In genomic region chr5:35938518-35939227, GRCh38 we compare ENCODE assay signal across 9 cellular contexts. TPM values are rescaled to one million over a fixed set of nuclear protein-coding genes. Genes with fewer than 3 reads are reported as not detected.
A peak's percentile ranks its signal among the peaks of the same experiment; 100 is the strongest.
DNase-seq lines count a peak whose midpoint lies in the region; ATAC-seq and TF ChIP-seq lines count a peak whose summit lies in the region.
"Had no signal": no experiment of that assay in that cellular context is flagged by ENCODE, and none has a peak within 500 bp of the region (broad histone marks: within the 10 kb centered on the region; RNA-seq: fewer than 3 reads in every experiment).

Gene CAPSL, minus strand, starts transcription at chr5:35938622. Its CDS starts 17,502 bp downstream, at chr5:35921120.

- no peak for TF ChIP-seq RAD21 in SK-N-SH (IDR thresholded peaks at IDR 0.05; ENCODE audit: low read length)

- ATAC-seq in activated CD8-positive, alpha-beta T cell treated with anti-CD3 and anti-CD28 coated beads, Interleukin-2, amount 10 ng/mL, durations not matched to agents 7 days and 5 days = no peak
- ATAC-seq: A549 had no signal

- H3K9ac ChIP-seq in SK-N-SH = no peak within 1 kb of the TSS

- H3F3A ChIP-seq in SK-N-SH (replicated peaks; ENCODE audit: insufficient read depth) = no peaks in the 10 kb centered on the region

- no peaks in the 10 kb centered on the region for H3K9me3 ChIP-seq in SK-N-SH
- H3K9me3 ChIP-seq: A549 had no signal

- no peaks in the 10 kb centered on the region for H3K36me3 ChIP-seq in SK-N-SH (replicated peaks in 1 of 2; ENCODE audit: control insufficient read depth in 1 of 2, insufficient read depth in 2 of 2, low read length in 1 of 2)

- peaks cover 12% of the 10 kb centered on the region for H3K27me3 ChIP-seq in SK-N-SH (ENCODE audit: insufficient read depth)

- H3K4me3 Mint-ChIP-seq in activated CD8-positive, alpha-beta T cell treated with anti-CD3 and anti-CD28 coated beads, Interleukin-2, amount 10 ng/mL, durations not matched to agents 7 days and 5 days = no peak within 1 kb of the TSS

- no peak within 1 kb of the TSS for H3K4me3 ChIP-seq in SK-N-SH (ENCODE audit: low read depth in 2 of 2, low read length in 1 of 2)
- H3K4me3 ChIP-seq: A549 had no signal

- H3K27ac ChIP-seq in SK-N-SH (ENCODE audit: low read depth in 2 of 2, low read length in 1 of 2) = no peak within 1 kb of the TSS
- H3K27ac ChIP-seq: A549 had no signal

- DNase-seq in NCI-H2081 (lab: John Stamatoyannopoulos, UW) (peak; percentile 27 to 69), NCI-H2081 treated with DMSO at 0.1 percent for 48 hours (lab: John Stamatoyannopoulos, UW) (no peak), SK-N-SH (peak; percentile 24), hypothalamus (lab: John Stamatoyannopoulos, UW) (peak in 26 of 51 donors; percentile 4 to 67 (median 28)), superior temporal gyrus (ENCODE audit: extremely low spot score) (peak; percentile 33), NK-92 (lab: John Stamatoyannopoulos, UW; ENCODE audit: unreplicated experiment) (no peak), 8988T (no peak)
- no peak for DNase-seq in activated CD8-positive, alpha-beta T cell treated with anti-CD3 and anti-CD28 coated beads, Interleukin-2, amount 10 ng/mL, durations not matched to agents 7 days and 5 days

- H3K9me2 ChIP-seq in SK-N-SH = no peaks in the 10 kb centered on the region

- no peak for TF ChIP-seq CTCF in SK-N-SH (IDR thresholded peaks at IDR 0.05)

- no peaks in the 10 kb centered on the region for H4K20me1 ChIP-seq in SK-N-SH (ENCODE audit: insufficient read depth)

- POLR2A ChIA-PET in SK-N-SH (lab: Yijun Ruan, JAX) = no interaction called here
- POLR2A ChIA-PET in activated CD8-positive, alpha-beta T cell treated with anti-CD3 and anti-CD28 coated beads, Interleukin-2, amount 10 ng/mL, durations not matched to agents 7 days and 5 days (lab: Charles Lee) = no interaction called here

- H3K79me2 ChIP-seq in SK-N-SH (ENCODE audit: insufficient read depth) = no peaks in the 10 kb centered on the region

- TF ChIP-seq EP300 in SK-N-SH (IDR thresholded peaks at IDR 0.05; ENCODE audit: borderline replicate concordance in 1 of 2, low read depth in 1 of 2, low read length in 1 of 2) = no peak

- H3K4me2 ChIP-seq in SK-N-SH = no peak within 1 kb of the TSS
- H3K4me2 ChIP-seq: A549 had no signal

- H3K27me3 Mint-ChIP-seq in activated CD8-positive, alpha-beta T cell treated with anti-CD3 and anti-CD28 coated beads, Interleukin-2, amount 10 ng/mL, durations not matched to agents 7 days and 5 days (ENCODE audit: low read depth) = peaks cover 17% of the 10 kb centered on the region

- CTCF ChIA-PET in SK-N-SH (lab: Yijun Ruan, JAX) = interaction anchor here (0.6 to 2.9 kb wide), 3 partner anchors 12 to 541 kb away, joined by 3 to 8 read pairs (median 7); no protein-coding TSS in a partner anchor
- CTCF ChIA-PET in activated CD8-positive, alpha-beta T cell treated with anti-CD3 and anti-CD28 coated beads, Interleukin-2, amount 10 ng/mL, durations not matched to agents 7 days and 5 days (lab: Charles Lee) = interaction anchor here (1.3 to 1.8 kb wide), 2 partner anchors 8 to 11 kb away, joined by 6 read pairs; no protein-coding TSS in a partner anchor

- no peaks in the 10 kb centered on the region for H3K36me3 Mint-ChIP-seq in activated CD8-positive, alpha-beta T cell treated with anti-CD3 and anti-CD28 coated beads, Interleukin-2, amount 10 ng/mL, durations not matched to agents 7 days and 5 days (ENCODE audit: low read depth)

- no peak within 1 kb of the TSS for H2AFZ ChIP-seq in SK-N-SH (ENCODE audit: low read depth)

- H3K4me1 ChIP-seq in SK-N-SH (ENCODE audit: control insufficient read depth in 1 of 2, insufficient read depth in 2 of 2, low read depth in 1 of 2, low read length in 1 of 2) = no peaks in the 10 kb centered on the region
- H3K4me1 ChIP-seq: A549 had no signal

- no peaks in the 10 kb centered on the region for H3K9me3 Mint-ChIP-seq in activated CD8-positive, alpha-beta T cell treated with anti-CD3 and anti-CD28 coated beads, Interleukin-2, amount 10 ng/mL, durations not matched to agents 7 days and 5 days (ENCODE audit: insufficient read depth)

- 22% methylated on average over 2 of the region's 2 CpGs for WGBS in SK-N-SH (ENCODE audit: low lambda C conversion rate)

- no peak within 1 kb of the TSS for H3K27ac Mint-ChIP-seq in activated CD8-positive, alpha-beta T cell treated with anti-CD3 and anti-CD28 coated beads, Interleukin-2, amount 10 ng/mL, durations not matched to agents 7 days and 5 days

- no peaks in the 10 kb centered on the region for H3K4me1 Mint-ChIP-seq in activated CD8-positive, alpha-beta T cell treated with anti-CD3 and anti-CD28 coated beads, Interleukin-2, amount 10 ng/mL, durations not matched to agents 7 days and 5 days (ENCODE audit: low read depth)

TF ChIP-seq in SK-N-SH, 30 proteins besides CTCF, POLR2A, EP300 and RAD21:
- TF ChIP-seq MEF2A (IDR thresholded peaks at IDR 0.05; ENCODE audit: borderline replicate concordance, low read depth) (no peak), CHD2 (IDR thresholded peaks at IDR 0.05; ENCODE audit: low read length, partially characterized antibody) (no peak), RFX5 (IDR thresholded peaks at IDR 0.05; ENCODE audit: low read length) (peak; percentile 68), PBX3 (IDR thresholded peaks at IDR 0.05) (peak; percentile 71), SMC3 (IDR thresholded peaks at IDR 0.05; ENCODE audit: low read depth, low read length) (no peak), FOXJ3 (CRISPR knock-in tag; IDR thresholded peaks at IDR 0.05) (no peak), GABPA (IDR thresholded peaks at IDR 0.05; ENCODE audit: low read depth) (no peak), SIN3A (IDR thresholded peaks at IDR 0.05; ENCODE audit: borderline replicate concordance, low read depth, low read length) (no peak)

RNA-seq across cellular contexts. Expression of gene CAPSL, which starts in this region (rescaled TPM):
- polyA plus RNA-seq in SK-N-SH (2012; rRNA removed) = 0.23 and 0.31 TPM in 2 replicates
- 0.50 and 0.57 TPM in 2 replicates for polyA plus RNA-seq in SK-N-SH (2012; cell fraction: cytosol; rRNA removed)
- 0.13 and 0.23 TPM in 2 replicates for polyA plus RNA-seq in SK-N-SH (2012; cell fraction: nucleus; rRNA removed)
- not detected for total RNA-seq in activated CD8-positive, alpha-beta T cell treated with anti-CD3 and anti-CD28 coated beads, Interleukin-2, amount 10 ng/mL, durations not matched to agents 7 days and 5 days
- polyA plus RNA-seq: A549 had no signal

Comparison
In these comparisons a context has a peak if more than half of its experiments do, and no peak if none do; other contexts are left out.
1. DNase-seq: peak in NCI-H2081 (2 of 2), hypothalamus (26 of 51) and superior temporal gyrus (single experiment); none in NCI-H2081 treated with DMSO at 0.1 percent for 48 hours (single experiment), activated CD8-positive, alpha-beta T cell treated with anti-CD3 and anti-CD28 coated beads, Interleukin-2, amount 10 ng/mL, durations not matched to agents 7 days and 5 days (single experiment), NK-92 (single experiment) and 8988T (single experiment).
2. Peak in DNase-seq in SK-N-SH; RNA of the gene not detected or under 1 TPM.